13 cellular contexts compared by ENCODE assay signal in genomic region chr19:55545913-55546495, GRCh38. TPM values are rescaled to one million over a fixed set of nuclear protein-coding genes. Genes with fewer than 3 reads are reported as not detected.
DNase-seq lines count a peak whose midpoint lies in the region; ATAC-seq, FAIRE-seq and TF ChIP-seq lines count a peak whose summit lies in the region.
"Had no signal": no experiment of that assay in that cellular context is flagged by ENCODE, and none has a peak within 500 bp of the region (broad histone marks: within the 10 kb centered on the region; RNA-seq: fewer than 3 reads in every experiment).

No MANE protein-coding gene starts in this region.

- no peak for DNase-seq in astrocyte (ENCODE audit: low read depth)
- DNase-seq in chondrocyte (ENCODE audit: low spot score), result no peak
- DNase-seq: activated B cell treated with CpG ODN at 0.5 μM for 24 hours; activated T-cell treated with anti-CD3 and anti-CD28 coated beads, Interleukin-2, amount 50 U/mL, for 48 hours; CD4-positive, alpha-beta T cell; left colon; NCI-H524; SJCRH30 had no signal

- H3K9me3 Mint-ChIP-seq in astrocyte (ENCODE audit: unreplicated experiment), result peaks cover 2% of the 10 kb centered on the region
- peaks cover 6% of the 10 kb centered on the region for H3K9me3 Mint-ChIP-seq in chondrocyte (ENCODE audit: low read depth)
- H3K9me3 Mint-ChIP-seq: activated B cell treated with CpG ODN at 0.5 μM for 24 hours; CD4-positive, alpha-beta T cell had no signal

- H3K27me3 ChIP-seq in astrocyte (ENCODE audit: insufficient read depth, low read length) (no peaks in the 10 kb centered on the region), parathyroid adenoma (ENCODE audit: control insufficient read depth, insufficient read depth, low read length) (no peaks in the 10 kb centered on the region)
- H3K27me3 ChIP-seq: SJCRH30 had no signal

- H3K4me1 ChIP-seq in astrocyte (ENCODE audit: insufficient read depth, low read length), result peaks cover 26% of the 10 kb centered on the region
- H3K4me1 ChIP-seq in parathyroid adenoma, result no peaks in the 10 kb centered on the region
- H3K4me1 ChIP-seq: prostate gland had no signal

- H3K79me2 ChIP-seq in astrocyte (ENCODE audit: insufficient read depth, low read length) (no peaks in the 10 kb centered on the region), parathyroid adenoma (no peaks in the 10 kb centered on the region)

- H2AFZ ChIP-seq in astrocyte (ENCODE audit: low read depth, low read length), result no peak overlapping the region
- H2AFZ ChIP-seq in parathyroid adenoma, result no peak overlapping the region

- H3K9ac ChIP-seq in astrocyte (ENCODE audit: low read length), result no peak overlapping the region
- no peak overlapping the region for H3K9ac ChIP-seq in parathyroid adenoma

- peaks cover 3% of the 10 kb centered on the region for H3K27me3 Mint-ChIP-seq in astrocyte (ENCODE audit: low read depth, unreplicated experiment)
- H3K27me3 Mint-ChIP-seq in chondrocyte (ENCODE audit: low read depth), result no peaks in the 10 kb centered on the region

- H3K36me3 Mint-ChIP-seq in astrocyte (ENCODE audit: low read depth, unreplicated experiment) (peaks cover 2% of the 10 kb centered on the region), chondrocyte (ENCODE audit: low read depth) (no peaks in the 10 kb centered on the region)
- H3K36me3 Mint-ChIP-seq: type B pancreatic cell had no signal

- TF ChIP-seq CTCF in astrocyte (IDR thresholded peaks at IDR 0.05; ENCODE audit: insufficient read depth, low read depth, low read length) (no peak), parathyroid adenoma (IDR thresholded peaks at IDR 0.05) (no peak), chondrocyte (IDR thresholded peaks at IDR 0.05) (no peak)

- H3K9me3 ChIP-seq in astrocyte (ENCODE audit: insufficient read depth, low read depth, low read length), result no peaks in the 10 kb centered on the region
- H3K9me3 ChIP-seq in parathyroid adenoma (ENCODE audit: control insufficient read depth, low read length), result no peaks in the 10 kb centered on the region
- H3K9me3 ChIP-seq: prostate gland, SJCRH30 had no signal

- no peaks in the 10 kb centered on the region for H3K36me3 ChIP-seq in astrocyte (ENCODE audit: insufficient read depth, low read length)
- H3K36me3 ChIP-seq in parathyroid adenoma (ENCODE audit: control insufficient read depth, insufficient read depth, low read length), result no peaks in the 10 kb centered on the region
- H3K36me3 ChIP-seq: prostate gland, SJCRH30 had no signal

- ATAC-seq in GM19455 (IDR thresholded peaks at IDR 0.05; ENCODE audit: unreplicated experiment), result no peak
- ATAC-seq: left colon had no signal

- peak overlapping the region; percentile 47 for H3K27ac Mint-ChIP-seq in astrocyte (ENCODE audit: unreplicated experiment)
- no peak overlapping the region for H3K27ac Mint-ChIP-seq in chondrocyte (ENCODE audit: unreplicated experiment)
- H3K27ac Mint-ChIP-seq: activated B cell treated with CpG ODN at 0.5 μM for 24 hours; CD4-positive, alpha-beta T cell; type B pancreatic cell had no signal

- no peak overlapping the region for H3K4me3 ChIP-seq in astrocyte (ENCODE audit: insufficient read depth, low read depth, low read length)
- no peak overlapping the region for H3K4me3 ChIP-seq in parathyroid adenoma (ENCODE audit: low read depth, low read length)
- H3K4me3 ChIP-seq: prostate gland, SJCRH30 had no signal

- H3K27ac ChIP-seq in astrocyte (ENCODE audit: low read depth, low read length), result no peak overlapping the region
- H3K27ac ChIP-seq in parathyroid adenoma, result peak overlapping the region; percentile 66
- H3K27ac ChIP-seq: prostate gland, SJCRH30 had no signal

- H3K4me3 Mint-ChIP-seq in astrocyte (ENCODE audit: unreplicated experiment) (peak overlapping the region; percentile 54), chondrocyte (ENCODE audit: unreplicated experiment) (no peak overlapping the region)
- H3K4me3 Mint-ChIP-seq: activated B cell treated with CpG ODN at 0.5 μM for 24 hours; CD4-positive, alpha-beta T cell; type B pancreatic cell had no signal

- H3K4me2 ChIP-seq in astrocyte (ENCODE audit: low read length) (no peak overlapping the region), parathyroid adenoma (ENCODE audit: low read length) (no peak overlapping the region)

- no peaks in the 10 kb centered on the region for H4K20me1 ChIP-seq in astrocyte (ENCODE audit: insufficient read depth, low read length)

- FAIRE-seq in astrocyte (lab: Jason Lieb, UNC), result no peak
- FAIRE-seq: bronchial epithelial cell had no signal

- H3K4me1 Mint-ChIP-seq in astrocyte (ENCODE audit: low read depth, unreplicated experiment) (peaks cover 16% of the 10 kb centered on the region), chondrocyte (ENCODE audit: low read depth) (peaks cover 38% of the 10 kb centered on the region)

RNA-seq across cellular contexts. Expression of gene SBK3, which starts 0.7 kb away (rescaled TPM):
- total RNA-seq in astrocyte (0.34 and 0.91 TPM in 2 replicates), chondrocyte (not detected in 3 replicates)
- total RNA-seq: activated B cell treated with CpG ODN at 0.5 μM for 24 hours; bronchial epithelial cell; CD4-positive, alpha-beta T cell; left colon had no signal

RNA-seq across cellular contexts. Expression of gene SBK2, which starts 9.1 kb away (rescaled TPM):
- total RNA-seq in astrocyte (2.5 and 4.2 TPM in 2 replicates), chondrocyte (not detected in 3 replicates)
- total RNA-seq: activated B cell treated with CpG ODN at 0.5 μM for 24 hours; bronchial epithelial cell; CD4-positive, alpha-beta T cell; left colon; prostate gland had no signal

RNA-seq across cellular contexts. Expression of gene ZNF579, which starts 34.6 kb away (rescaled TPM):
- total RNA-seq in astrocyte, result 50.2 and 58.0 TPM in 2 replicates
- 15.7 to 23.6 TPM (median 23.1 TPM) in 3 replicates for total RNA-seq in chondrocyte

RNA-seq across cellular contexts. Expression of gene FIZ1, which starts 53.3 kb away (rescaled TPM):
- 14.2 and 14.5 TPM in 2 replicates for total RNA-seq in astrocyte
- total RNA-seq in chondrocyte, result 11.3 to 14.7 TPM (median 14.4 TPM) in 3 replicates

RNA-seq across cellular contexts. Expression of gene ZNF524, which starts 54.1 kb away (rescaled TPM):
- total RNA-seq in astrocyte (6.0 and 6.3 TPM in 2 replicates), chondrocyte (10.1 to 11.0 TPM (median 10.8 TPM) in 3 replicates)
